In genomic region chr16:69858196-69859104, GRCh38 we compare ENCODE assay signal across 1 cellular context.
A peak's percentile ranks its signal among the peaks of the same experiment; 100 is the strongest.
TF ChIP-seq lines count a peak whose summit lies in the region.

No MANE protein-coding gene starts in this region.

TF ChIP-seq in HepG2, 621 proteins besides CTCF, POLR2A, EP300 and RAD21 (continued from another document and continues in another):
- TF ChIP-seq ZNF318 (CRISPR knock-in tag; IDR thresholded peaks at IDR 0.05), result peak; percentile 64; the same call in 1 of the 2 replicates
- peak; percentile 60; the same call in 1 of the 2 replicates for TF ChIP-seq KLF15 (CRISPR knock-in tag; IDR thresholded peaks at IDR 0.05; ENCODE audit: borderline replicate concordance)
- TF ChIP-seq ZNF207 (IDR thresholded peaks at IDR 0.05; ENCODE audit: borderline replicate concordance), result no peak
- TF ChIP-seq POLR2G (IDR thresholded peaks at IDR 0.05; ENCODE audit: low read depth, low read length), result peak; percentile 29
- TF ChIP-seq ISL2 (CRISPR knock-in tag; IDR thresholded peaks at IDR 0.05), result peak; percentile 46
- peak; percentile 65; the same call in 1 of the 2 replicates for TF ChIP-seq SAP130 (CRISPR knock-in tag; IDR thresholded peaks at IDR 0.05; ENCODE audit: low read depth)
- TF ChIP-seq PAX8 (CRISPR knock-in tag; IDR thresholded peaks at IDR 0.05; ENCODE audit: borderline replicate concordance), result no peak
- TF ChIP-seq ZNF350 (CRISPR knock-in tag; IDR thresholded peaks at IDR 0.05; ENCODE audit: borderline replicate concordance, low read depth), result 0 out of 2 replicates have a peak, but pooled peaks have one; percentile 5
- TF ChIP-seq HOMEZ (CRISPR knock-in tag; IDR thresholded peaks at IDR 0.05; ENCODE audit: low read depth), result peak; percentile 87
- 0 out of 2 replicates have a peak, but pooled peaks have one; percentile 7 for TF ChIP-seq FOSL1 (CRISPR knock-in tag; IDR thresholded peaks at IDR 0.05; ENCODE audit: borderline replicate concordance)
- TF ChIP-seq TOE1 (CRISPR knock-in tag; IDR thresholded peaks at IDR 0.05), result no peak
- TF ChIP-seq HNF4A (CRISPR knock-in tag; IDR thresholded peaks at IDR 0.05), result 0 out of 2 replicates have a peak, but pooled peaks have one; percentile 8
- TF ChIP-seq MEIS2 (CRISPR knock-in tag; IDR thresholded peaks at IDR 0.05), result peak; percentile 61; the same call in 1 of the 2 replicates
- TF ChIP-seq HNF1B (CRISPR knock-in tag; IDR thresholded peaks at IDR 0.05), result peak; percentile 79
- peak; percentile 57; the same call in 1 of the 2 replicates for TF ChIP-seq THRA (CRISPR knock-in tag; IDR thresholded peaks at IDR 0.05; ENCODE audit: borderline replicate concordance)
- TF ChIP-seq ZBTB49 (CRISPR knock-in tag; IDR thresholded peaks at IDR 0.05; ENCODE audit: borderline replicate concordance), result no peak
- TF ChIP-seq ZBTB34 (CRISPR knock-in tag; IDR thresholded peaks at IDR 0.05), result peak; percentile 75
- 0 out of 2 replicates have a peak, but pooled peaks have one; percentile 45 for TF ChIP-seq NFKB2 (CRISPR knock-in tag; IDR thresholded peaks at IDR 0.05; ENCODE audit: borderline replicate concordance)
- peak; percentile 72; the same call in 1 of the 2 replicates for TF ChIP-seq SIX1 (CRISPR knock-in tag; IDR thresholded peaks at IDR 0.05; ENCODE audit: borderline replicate concordance)
- TF ChIP-seq ETV5 (CRISPR knock-in tag; IDR thresholded peaks at IDR 0.05; ENCODE audit: borderline replicate concordance), result peak; percentile 64; the same call in 1 of the 2 replicates
- TF ChIP-seq FOXO4 (CRISPR knock-in tag; conservative IDR thresholded peaks at IDR 0.05), result no peak
- TF ChIP-seq GTF3A (CRISPR knock-in tag; conservative IDR thresholded peaks at IDR 0.05), result no peak
- no peak for TF ChIP-seq ZNF781 (CRISPR knock-in tag; IDR thresholded peaks at IDR 0.05; ENCODE audit: borderline replicate concordance, not compliant biosample characterization)
- peak; percentile 55; the same call in 1 of the 2 replicates for TF ChIP-seq PHF21A (CRISPR knock-in tag; IDR thresholded peaks at IDR 0.05)
- TF ChIP-seq SMYD3 (CRISPR knock-in tag; IDR thresholded peaks at IDR 0.05), result peak; percentile 88
- TF ChIP-seq HOXD1 (CRISPR knock-in tag; IDR thresholded peaks at IDR 0.05), result peak; percentile 60; the same call in 1 of the 2 replicates
- peak; percentile 79; the same call in 1 of the 2 replicates for TF ChIP-seq FOXO1 (CRISPR knock-in tag; IDR thresholded peaks at IDR 0.05)
- peak; percentile 67; the same call in 1 of the 2 replicates for TF ChIP-seq ADNP (CRISPR knock-in tag; IDR thresholded peaks at IDR 0.05)
- TF ChIP-seq ZNF232 (CRISPR knock-in tag; IDR thresholded peaks at IDR 0.05; ENCODE audit: borderline replicate concordance), result peak; percentile 69; the same call in 1 of the 2 replicates
- TF ChIP-seq ZNF816 (CRISPR knock-in tag; IDR thresholded peaks at IDR 0.05; ENCODE audit: borderline replicate concordance), result no peak
- no peak for TF ChIP-seq WIZ (CRISPR knock-in tag; IDR thresholded peaks at IDR 0.05)
- no peak for TF ChIP-seq SCMH1 (CRISPR knock-in tag; IDR thresholded peaks at IDR 0.05; ENCODE audit: borderline replicate concordance)
